8 cellular contexts compared by ENCODE assay signal in genomic region chr11:64246874-64247728, GRCh38. TPM values are rescaled to one million over a fixed set of nuclear protein-coding genes. Genes with fewer than 3 reads are reported as not detected.
DNase-seq lines count a peak whose midpoint lies in the region; TF ChIP-seq lines count a peak whose summit lies in the region.

Gene PPP1R14B (minus strand): TSS chr11:64246943. CDS start chr11:64246673, 270 bp downstream.

- no TSS peak for BruUV-seq in PC-9 (replicated peaks; lab: Mats Ljungman, UMichigan)

- H3K4me1 Mint-ChIP-seq in IgD-negative memory B cell = peaks cover 0 to 17% (median 15%) of the 10 kb centered on the region in 3 donors

- peaks cover 45% of the 10 kb centered on the region for H3K79me2 ChIP-seq in PC-9 (ENCODE audit: low read depth)

- H3K4me1 ChIP-seq in PC-9 (replicated peaks; ENCODE audit: insufficient read depth) = peaks cover 26% of the 10 kb centered on the region

- H2AFZ ChIP-seq in PC-9 = peak within 1 kb of the TSS; percentile 76

- peak within 1 kb of the TSS; percentile 77 to 96 (median 86) for H3K27ac Mint-ChIP-seq in IgD-negative memory B cell

- H3K4me2 ChIP-seq in PC-9 = peak within 1 kb of the TSS; percentile 90

- H3K9me3 ChIP-seq in PC-9 (ENCODE audit: insufficient read depth, low read depth) = no peaks in the 10 kb centered on the region

- peaks cover 70% of the 10 kb centered on the region for H3F3A ChIP-seq in PC-9 (ENCODE audit: insufficient read depth, low read depth)

- TF ChIP-seq CTCF in PC-9 (conservative IDR thresholded peaks at IDR 0.05) = peak; percentile 38; the same call in 1 of the 2 replicates

- no peaks in the 10 kb centered on the region for H3K9me2 ChIP-seq in PC-9 (ENCODE audit: insufficient read depth)

- H3K4me3 Mint-ChIP-seq in IgD-negative memory B cell = peak within 1 kb of the TSS; percentile 83 to 97 (median 94)

- POLR2A ChIA-PET in PC-9 (lab: Charles Lee; ENCODE audit: unreplicated experiment) = interaction anchor here (0.6 kb wide), 4 partner anchors 25 to 639 kb away, joined by 3 to 8 read pairs (median 6); no protein-coding TSS in a partner anchor

- no peaks in the 10 kb centered on the region for H3K9me3 Mint-ChIP-seq in IgD-negative memory B cell

- H3K27me3 Mint-ChIP-seq in IgD-negative memory B cell = no peaks in the 10 kb centered on the region

- DNase-seq in NCI-H2081 (lab: John Stamatoyannopoulos, UW) (peak; percentile 74 to 81), NCI-H2081 treated with DMSO at 0.1 percent for 48 hours (lab: John Stamatoyannopoulos, UW) (no peak), PC-9 (peak; percentile 84 to 93), epithelial cell of prostate (ENCODE audit: low read depth, low spot score) (no peak), middle frontal gyrus (ENCODE audit: extremely low spot score, low spot score) (peak; percentile 76)
- peak; percentile 77 for DNase-seq in activated T-cell treated with anti-CD3 and anti-CD28 coated beads, Interleukin-2, amount 50 U/mL, for 1 hour
- peak; percentile 77 to 78 for DNase-seq in stimulated activated CD8-positive, alpha-beta memory T cell treated with anti-CD3 and anti-CD28 coated beads, Interleukin-2, amount 100 ng/mL, for 48 hours (ENCODE audit: low read depth in 2 of 2)

- intact Hi-C loops in PC-9 (cut with micrococcal nuclease; ENCODE audit: unreplicated experiment) = loop anchor here (1.0 kb wide), 1 partner anchor 23 kb away; no protein-coding TSS in a partner anchor

- CTCF ChIA-PET in PC-9 (lab: Charles Lee) = interaction anchor here (0.6 to 1.6 kb wide), 4 partner anchors 21 to 108 kb away, joined by 3 to 4 read pairs (median 3); partner anchors contain the start of genes NUDT22 and TRPT1

- no peaks in the 10 kb centered on the region for H3K36me3 Mint-ChIP-seq in IgD-negative memory B cell

- peaks cover 10% of the 10 kb centered on the region; the same call in 1 of the 2 replicates for H3K36me3 ChIP-seq in PC-9 (ENCODE audit: low read depth)

- peak within 1 kb of the TSS; percentile 79 for H3K4me3 ChIP-seq in PC-9

- 0 out of 2 replicates have a peak, but pooled peaks cover 5% of the 10 kb centered on the region for H4K20me1 ChIP-seq in PC-9 (ENCODE audit: insufficient read depth)

- H3K27ac ChIP-seq in PC-9 (peak within 1 kb of the TSS; percentile 86), epithelial cell of prostate (peak within 1 kb of the TSS; percentile 99)

- no peaks in the 10 kb centered on the region for H3K27me3 ChIP-seq in PC-9 (ENCODE audit: insufficient read depth, low read depth)

RNA-seq across cellular contexts. Expression of gene PPP1R14B, which starts in this region (rescaled TPM):
- 48.1 TPM for polyA plus RNA-seq in IgD-negative memory B cell
- 385 and 435 TPM in 2 replicates for total RNA-seq in PC-9 (2021)

Comparison
In these comparisons a context has a peak if more than half of its experiments do, and no peak if none do; other contexts are left out.
1. DNase-seq: peak in NCI-H2081 (2 of 2), PC-9 (2 of 2), activated T-cell treated with anti-CD3 and anti-CD28 coated beads, Interleukin-2, amount 50 U/mL, for 1 hour (single experiment), middle frontal gyrus (single experiment) and stimulated activated CD8-positive, alpha-beta memory T cell treated with anti-CD3 and anti-CD28 coated beads, Interleukin-2, amount 100 ng/mL, for 48 hours (2 of 2); none in NCI-H2081 treated with DMSO at 0.1 percent for 48 hours (single experiment) and epithelial cell of prostate (single experiment).